In the genomic region with DNA sequence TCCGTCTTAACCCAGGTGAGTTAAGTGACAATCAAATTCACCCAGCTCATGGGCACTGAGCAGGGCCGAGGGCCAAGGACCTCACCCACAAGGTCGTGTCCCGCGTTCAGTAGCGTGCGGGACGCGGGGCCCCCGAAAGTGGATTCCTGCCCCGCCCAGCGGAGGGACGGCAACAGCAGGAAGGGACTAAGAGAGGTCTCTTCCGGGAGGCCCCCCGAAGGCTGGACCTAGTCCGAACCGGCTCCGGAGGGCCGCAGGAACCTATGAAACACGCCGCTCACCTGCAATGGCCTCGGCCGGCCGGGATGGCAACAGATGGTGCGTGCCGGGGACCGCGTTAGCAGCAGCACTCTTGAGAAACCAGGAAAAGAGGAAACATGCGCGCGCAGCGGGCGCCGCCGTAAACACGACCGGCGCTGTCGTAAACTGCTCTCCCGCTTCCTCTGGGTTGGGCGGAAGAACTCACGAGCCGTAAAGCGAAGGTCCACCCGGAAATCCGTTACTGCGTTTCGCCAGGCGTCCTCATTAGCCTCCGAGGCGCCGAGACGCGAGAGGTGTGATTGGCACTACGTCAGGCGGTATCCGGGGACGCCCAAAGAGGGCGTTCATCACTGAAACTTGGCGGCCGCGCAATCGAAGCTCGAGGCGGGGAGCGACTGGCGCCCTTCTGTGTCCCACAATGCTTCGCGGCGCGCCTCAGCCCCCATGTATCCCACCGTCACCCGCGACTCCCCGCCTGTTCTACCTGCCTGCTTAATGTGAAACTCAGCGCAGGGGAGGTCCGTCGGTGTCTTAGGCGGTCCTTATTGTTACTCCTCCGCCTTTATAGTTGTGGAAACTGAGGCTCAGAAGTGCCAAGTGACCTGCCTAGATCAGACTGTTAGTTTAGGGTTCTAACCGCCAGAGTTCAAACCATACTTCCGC, we compare ENCODE assay signal across 8 cellular contexts. TPM values are rescaled to one million over a fixed set of nuclear protein-coding genes. Genes with fewer than 3 reads are reported as not detected.
DNase-seq lines count a peak whose midpoint lies in the region; ATAC-seq and TF ChIP-seq lines count a peak whose summit lies in the region.

Gene EIF3D (minus strand): TSS at position 372 of the 924 bp plus-strand sequence. CDS start 3,045 bp downstream, outside the sequence.

- TF ChIP-seq CTCF in spleen (IDR thresholded peaks at IDR 0.05 in 8 of 11, conservative IDR thresholded peaks at IDR 0.05 in 3 of 11) = peak in 6 of 11 experiments; percentile 9 to 63 (median 42)

- peak within 1 kb of the TSS; percentile 81 to 99 (median 94) for H3K27ac ChIP-seq in spleen

- H3K4me1 ChIP-seq in spleen = peaks cover 12 to 33% (median 25%) of the 10 kb centered on the region in 6 donors

- H3K4me3 Mint-ChIP-seq in central memory CD8-positive, alpha-beta T cell = peak within 1 kb of the TSS; percentile 87

- 0 to 1% (median 0%) methylated on average over 35 to 82 of the region's 82 CpGs for WGBS in spleen, 5 donors

- peak within 1 kb of the TSS; percentile 97 for H3K27ac Mint-ChIP-seq in central memory CD8-positive, alpha-beta T cell (ENCODE audit: low read depth)

- H3K36me3 Mint-ChIP-seq in central memory CD8-positive, alpha-beta T cell (ENCODE audit: insufficient read depth) = peaks cover 34% of the 10 kb centered on the region

- no peaks in the 10 kb centered on the region for H3K9me3 Mint-ChIP-seq in central memory CD8-positive, alpha-beta T cell

- TF ChIP-seq POLR2A in spleen (IDR thresholded peaks at IDR 0.05) = peak in 2 of 3 donors; percentile 38 to 53

- no peaks in the 10 kb centered on the region for H3K27me3 Mint-ChIP-seq in central memory CD8-positive, alpha-beta T cell

- H3K36me3 ChIP-seq in spleen = peaks cover 0 to 36% (median 32%) of the 10 kb centered on the region in 6 donors

- intact Hi-C loops in spleen (cut with DNase I; ENCODE audit: low total_unique reads) = no loop called here

- H3K4me3 ChIP-seq in spleen = peak within 1 kb of the TSS; percentile 52 to 94 (median 74)

- H3K27me3 ChIP-seq in spleen (replicated peaks in 1 of 7) = no peaks in the 10 kb centered on the region

- ATAC-seq in GM19025 (IDR thresholded peaks at IDR 0.05; ENCODE audit: low read depth, unreplicated experiment) (peak; percentile 95), HG03342 (IDR thresholded peaks at IDR 0.05; ENCODE audit: unreplicated experiment) (peak; percentile 94)
- peak; percentile 94 for ATAC-seq in central memory CD8-positive, alpha-beta T cell (replicated peaks; ENCODE audit: extremely low read depth, poor library complexity, severe bottlenecking)

- no peaks in the 10 kb centered on the region for H3K9me3 ChIP-seq in spleen

- DNase-seq in AG08396 (ENCODE audit: low spot score) (peak; percentile 92), NCI-H446 (lab: John Stamatoyannopoulos, UW) (peak; percentile 96 to 99), inferior parietal cortex (ENCODE audit: extremely low spot score) (peak; percentile 99), spleen (peak; percentile 100)
- DNase-seq in activated CD4-positive, CD25-positive, alpha-beta regulatory T cell treated with anti-CD3 and anti-CD28 coated beads, Interleukin-2, amount 50 U/mL, for 16 hours (ENCODE audit: low read depth, low spot score) = peak; percentile 99
- DNase-seq in central memory CD8-positive, alpha-beta T cell (ENCODE audit: low spot score in 2 of 2) = peak; percentile 99

- peaks cover 18% of the 10 kb centered on the region for H3K4me1 Mint-ChIP-seq in central memory CD8-positive, alpha-beta T cell

RNA-seq across cellular contexts. Expression of gene EIF3D, which starts in this region (rescaled TPM):
- total RNA-seq in spleen = 100 to 1,000 TPM; 194 to 428 (median 215) TPM
- polyA plus RNA-seq in spleen = 100 to 1,000 TPM; 212 to 282 (median 240) TPM

Comparison
In these comparisons a context has a peak if more than half of its experiments do, and no peak if none do; other contexts are left out.
1. Peak in every context shown above with its lines: DNase-seq, ATAC-seq, H3K4me3 ChIP-seq and H3K27ac ChIP-seq.